Comparison of ENCODE assay signal across 1 cellular context in genomic region chr1:235425357-235425756, GRCh38.
TF ChIP-seq lines count a peak whose summit lies in the region.

No MANE protein-coding gene starts in this region.

TF ChIP-seq in WTC11, 78 proteins besides CTCF, POLR2A, EP300 and RAD21 (continued from another document):
- TF ChIP-seq USF1 (CRISPR knock-in tag; IDR thresholded peaks at IDR 0.05) (no peak), ESRRA (CRISPR knock-in tag; IDR thresholded peaks at IDR 0.05; ENCODE audit: borderline replicate concordance) (no peak), ZBTB43 (CRISPR knock-in tag; IDR thresholded peaks at IDR 0.05) (no peak), ERG (CRISPR knock-in tag; IDR thresholded peaks at IDR 0.05) (no peak), ZMAT4 (CRISPR knock-in tag; IDR thresholded peaks at IDR 0.05) (no peak), IRF1 (CRISPR knock-in tag; IDR thresholded peaks at IDR 0.05) (no peak), ELF4 (CRISPR knock-in tag; IDR thresholded peaks at IDR 0.05; ENCODE audit: low read depth) (no peak), CREM (CRISPR knock-in tag; IDR thresholded peaks at IDR 0.05) (no peak), ETV6 (CRISPR knock-in tag; IDR thresholded peaks at IDR 0.05) (no peak), CDX4 (CRISPR knock-in tag; IDR thresholded peaks at IDR 0.05; ENCODE audit: borderline replicate concordance) (no peak), ZNF219 (CRISPR knock-in tag; IDR thresholded peaks at IDR 0.05; ENCODE audit: borderline replicate concordance) (no peak)
TF ChIP-seq in WTC11: peak in this region for 0.
